ENCODE assay signal across 18 cellular contexts in the genomic region with DNA sequence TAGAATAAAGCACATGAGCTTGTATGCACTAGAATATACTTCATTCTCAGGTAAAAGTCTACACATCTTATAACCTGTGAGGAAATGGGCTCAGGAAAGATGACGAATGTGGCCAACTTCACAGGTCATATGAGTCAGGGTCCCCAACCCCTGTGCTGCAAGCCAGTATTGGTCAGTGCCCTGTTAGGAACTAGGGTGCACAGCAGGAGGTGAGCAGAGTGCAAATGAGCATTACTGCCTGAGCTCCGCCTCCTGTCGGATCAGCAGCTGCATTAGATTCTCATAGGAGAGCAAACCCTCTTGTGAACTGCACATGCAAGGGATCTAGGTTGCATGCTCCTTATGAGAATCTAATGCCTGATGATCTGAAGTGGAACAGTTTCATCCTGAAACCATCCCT.
DNase-seq lines count a peak whose midpoint lies in the region; ATAC-seq, FAIRE-seq and TF ChIP-seq lines count a peak whose summit lies in the region.
"Had no signal": no experiment of that assay in that cellular context is flagged by ENCODE, and none has a peak within 500 bp of the region (broad histone marks: within the 10 kb centered on the region; RNA-seq: fewer than 3 reads in every experiment).

No MANE protein-coding gene starts in this region.

- H3K36me3 Mint-ChIP-seq in endodermal cell (ENCODE audit: low read depth) (peaks cover 19% of the 10 kb centered on the region), glutamatergic neuron (ENCODE audit: unreplicated experiment) (no peaks in the 10 kb centered on the region)
- H3K36me3 Mint-ChIP-seq: CD4-positive, CD25-positive, alpha-beta regulatory T cell; CD8-positive, alpha-beta T cell had no signal

- CTCF ChIA-PET in HEK293 (lab: Yijun Ruan, JAX), result no interaction called here

- ATAC-seq in heart left ventricle (peak; percentile 28 to 62 (median 32)), right cardiac atrium (no peak)
- ATAC-seq: CD8-positive, alpha-beta T cell; GM23338 had no signal

- H3K4me3 Mint-ChIP-seq in endodermal cell, result no peak overlapping the region
- no peak overlapping the region for H3K4me3 Mint-ChIP-seq in glutamatergic neuron (ENCODE audit: unreplicated experiment)
- H3K4me3 Mint-ChIP-seq: CD4-positive, CD25-positive, alpha-beta regulatory T cell; CD8-positive, alpha-beta T cell; GM23338 had no signal

- H3K4me1 ChIP-seq in heart left ventricle, result no peaks in the 10 kb centered on the region
- no peaks in the 10 kb centered on the region for H3K4me1 ChIP-seq in right cardiac atrium (ENCODE audit: control insufficient read depth, insufficient read depth, low read length)
- H3K4me1 ChIP-seq in HEK293 (ENCODE audit: control insufficient read depth, insufficient read depth, low read length), result no peaks in the 10 kb centered on the region
- H3K4me1 ChIP-seq in endodermal cell (ENCODE audit: control insufficient read depth, insufficient read depth, low read length), result no peaks in the 10 kb centered on the region
- H3K4me1 ChIP-seq: Caco-2, HAP-1 had no signal

- TF ChIP-seq CTCF in heart left ventricle (IDR thresholded peaks at IDR 0.05) (no peak), HEK293 (tag by site-specific recombination; IDR thresholded peaks at IDR 0.05) (no peak), endodermal cell (conservative IDR thresholded peaks at IDR 0.05) (no peak), D721Med (IDR thresholded peaks at IDR 0.05; ENCODE audit: insufficient read depth, missing control alignments) (no peak), glutamatergic neuron (IDR thresholded peaks at IDR 0.05; ENCODE audit: partially characterized antibody, unreplicated experiment) (no peak)

- intact Hi-C loops in heart left ventricle (cut with DNase I), result no loop called here
- intact Hi-C loops in right cardiac atrium (cut with DNase I), result no loop called here

- 76 to 92% (median 78%) methylated on average over 3 of the region's 3 CpGs for WGBS in heart left ventricle, 4 donors
- WGBS in right cardiac atrium, result 93% methylated on average over 3 of the region's 3 CpGs
- WGBS in endodermal cell (ENCODE audit: insufficient coverage in 1 of 2, insufficient read length in 1 of 2), 2 experiments, result 96 to 100% methylated on average over 1 to 3 of the region's 3 CpGs

- H3K27me3 ChIP-seq in heart left ventricle (no peaks in the 10 kb centered on the region), right cardiac atrium (ENCODE audit: control insufficient read depth, insufficient read depth) (no peaks in the 10 kb centered on the region), endodermal cell (ENCODE audit: control insufficient read depth, insufficient read depth, low read length, poor library complexity, severe bottlenecking) (no peaks in the 10 kb centered on the region)

- H3K9me3 ChIP-seq in heart left ventricle (peaks cover 0 to 13% (median 0%) of the 10 kb centered on the region in 12 donors), right cardiac atrium (ENCODE audit: control insufficient read depth, low read length) (no peaks in the 10 kb centered on the region), HEK293 (ENCODE audit: control insufficient read depth, insufficient read depth, low read depth, low read length) (no peaks in the 10 kb centered on the region), endodermal cell (ENCODE audit: control insufficient read depth, low read length) (peaks cover 28% of the 10 kb centered on the region)
- H3K9me3 ChIP-seq: Caco-2, HAP-1 had no signal

- H3K27me3 Mint-ChIP-seq in endodermal cell (ENCODE audit: insufficient read depth), result no peaks in the 10 kb centered on the region
- H3K27me3 Mint-ChIP-seq in glutamatergic neuron (ENCODE audit: unreplicated experiment), result no peaks in the 10 kb centered on the region
- H3K27me3 Mint-ChIP-seq: CD4-positive, CD25-positive, alpha-beta regulatory T cell had no signal

- H3K4me1 Mint-ChIP-seq in endodermal cell (peaks cover 4% of the 10 kb centered on the region), glutamatergic neuron (ENCODE audit: low read depth, unreplicated experiment) (no peaks in the 10 kb centered on the region)
- H3K4me1 Mint-ChIP-seq: CD4-positive, CD25-positive, alpha-beta regulatory T cell; GM23338 had no signal

- H3K36me3 ChIP-seq in heart left ventricle, result peaks cover 0 to 10% (median 0%) of the 10 kb centered on the region in 9 donors
- no peaks in the 10 kb centered on the region for H3K36me3 ChIP-seq in HEK293 (ENCODE audit: control insufficient read depth in 2 of 2, insufficient read depth in 1 of 2, low read length in 2 of 2)
- H3K36me3 ChIP-seq in endodermal cell (ENCODE audit: control insufficient read depth, insufficient read depth, low read length), result no peaks in the 10 kb centered on the region
- H3K36me3 ChIP-seq: HAP-1 had no signal

- no peak overlapping the region for H3K9ac ChIP-seq in endodermal cell (ENCODE audit: extremely low read depth, low read length, poor library complexity, severe bottlenecking)

- no peak overlapping the region for H3K27ac ChIP-seq in heart left ventricle
- no peak overlapping the region for H3K27ac ChIP-seq in right cardiac atrium (ENCODE audit: low read length)
- no peak overlapping the region for H3K27ac ChIP-seq in HEK293 (ENCODE audit: extremely low read depth, low read depth, low read length)
- no peak overlapping the region for H3K27ac ChIP-seq in endodermal cell (ENCODE audit: low read depth, low read length)

- H3K9me3 Mint-ChIP-seq in endodermal cell (peaks cover 41% of the 10 kb centered on the region), glutamatergic neuron (ENCODE audit: unreplicated experiment) (peaks cover 1% of the 10 kb centered on the region)

- no peak for FAIRE-seq in D721Med (lab: Jason Lieb, UNC)
- FAIRE-seq: GM12891, GM18507 had no signal

- DNase-seq in heart left ventricle (no peak), right cardiac atrium (no peak), endodermal cell (no peak), D721Med (ENCODE audit: insufficient read length, low spot score) (no peak), glutamatergic neuron (no peak)
- DNase-seq: C1 segment of cervical spinal cord; Caco-2; CD4-positive, CD25-positive, alpha-beta regulatory T cell; CD8-positive, alpha-beta T cell; DMS 273 treated with DMSO at 0.1 percent for 48 hours; DMS79; EL; GF-D8 had no signal

- no peak for TF ChIP-seq POLR2A in heart left ventricle (IDR thresholded peaks at IDR 0.05)

- H3K4me3 ChIP-seq in heart left ventricle (no peak overlapping the region), right cardiac atrium (ENCODE audit: low read length) (no peak overlapping the region), HEK293 (ENCODE audit: low read depth, low read length) (no peak overlapping the region), endodermal cell (ENCODE audit: low read length) (peak overlapping the region; percentile 32)
- H3K4me3 ChIP-seq: GM23338, HAP-1 had no signal

- POLR2A ChIA-PET in HEK293 (lab: Yijun Ruan, JAX), result no interaction called here

- no peak overlapping the region for H3K27ac Mint-ChIP-seq in endodermal cell
- no peak overlapping the region for H3K27ac Mint-ChIP-seq in glutamatergic neuron (ENCODE audit: unreplicated experiment)
- H3K27ac Mint-ChIP-seq: CD4-positive, CD25-positive, alpha-beta regulatory T cell; CD8-positive, alpha-beta T cell; GM23338 had no signal

TF ChIP-seq in HEK293, 187 proteins besides CTCF, POLR2A, EP300 and RAD21:
- TF ChIP-seq ZEB2 (tag by site-specific recombination; IDR thresholded peaks at IDR 0.05), result no peak
- peak; percentile 70; the same call in 1 of the 2 replicates for TF ChIP-seq TRIM28 (IDR thresholded peaks at IDR 0.05; ENCODE audit: borderline replicate concordance, low read length)
- no peak for TF ChIP-seq ZNF223 (tag by site-specific recombination; IDR thresholded peaks at IDR 0.05)
- no peak for TF ChIP-seq GFI1B (tag by site-specific recombination; IDR thresholded peaks at IDR 0.05)
- TF ChIP-seq PRDM6 (tag by site-specific recombination; IDR thresholded peaks at IDR 0.05), result no peak

Comparison
In these comparisons a context has a peak if more than half of its experiments do, and no peak if none do; other contexts are left out.
1. ATAC-seq: peak in heart left ventricle (4 of 4); none in right cardiac atrium (0 of 2).